ENCODE assay signal across 1 cellular context in genomic region chr3:5729852-5730251, GRCh38.
TF ChIP-seq lines count a peak whose summit lies in the region.

No MANE protein-coding gene starts in this region.

TF ChIP-seq in GM12878, 131 proteins besides CTCF, POLR2A, EP300 and RAD21 (continued from another document):
- TF ChIP-seq ZNF687 (IDR thresholded peaks at IDR 0.05) (no peak), RELA (IDR thresholded peaks at IDR 0.05; ENCODE audit: borderline replicate concordance, partially characterized antibody) (no peak), FOS (IDR thresholded peaks at IDR 0.05; ENCODE audit: borderline replicate concordance, extremely low read depth, insufficient read length) (no peak), IRF5 (IDR thresholded peaks at IDR 0.05; ENCODE audit: borderline replicate concordance) (no peak), IRF3 (IDR thresholded peaks at IDR 0.05) (no peak), MTA2 (IDR thresholded peaks at IDR 0.05; ENCODE audit: low read depth) (no peak), CREM (IDR thresholded peaks at IDR 0.05; ENCODE audit: low read depth) (no peak), ZNF592 (IDR thresholded peaks at IDR 0.05) (no peak), HSF1 (IDR thresholded peaks at IDR 0.05; ENCODE audit: low read depth, low read length) (no peak), HDAC6 (IDR thresholded peaks at IDR 0.05; ENCODE audit: unreplicated experiment) (no peak), BMI1 (IDR thresholded peaks at IDR 0.05; ENCODE audit: borderline replicate concordance) (no peak), PKNOX1 (IDR thresholded peaks at IDR 0.05) (no peak), MYB (IDR thresholded peaks at IDR 0.05; ENCODE audit: borderline replicate concordance, low read depth, low read length) (no peak), HCFC1 (IDR thresholded peaks at IDR 0.05; ENCODE audit: low read length) (no peak)
